Comparison of ENCODE assay signal across 8 cellular contexts in the genomic region with DNA sequence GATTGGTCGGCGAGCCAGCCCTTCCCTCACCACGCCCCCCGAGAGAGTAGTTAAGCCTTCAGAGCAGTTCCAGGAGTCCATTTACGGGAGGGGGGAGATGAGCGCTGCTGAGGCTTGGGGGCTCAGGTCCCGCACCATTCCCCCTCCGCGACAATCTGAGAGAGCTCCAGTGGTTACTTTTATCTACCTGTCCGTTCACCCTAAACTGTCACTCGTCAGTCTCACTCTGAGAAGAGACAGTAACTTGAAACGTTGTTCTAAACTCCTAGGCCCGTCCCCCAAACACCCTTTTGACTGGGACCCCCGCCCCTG. TPM values are rescaled to one million over a fixed set of nuclear protein-coding genes. Genes with fewer than 3 reads are reported as not detected.
DNase-seq lines count a peak whose midpoint lies in the region; ATAC-seq and TF ChIP-seq lines count a peak whose summit lies in the region.

No MANE protein-coding gene starts in this region.

- H3K27me3 ChIP-seq in CD4-positive, alpha-beta T cell (ENCODE audit: control insufficient read depth, insufficient read depth, low read length), result peaks cover 4% of the 10 kb centered on the region
- H3K27me3 ChIP-seq in lung (ENCODE audit: control insufficient read depth, insufficient read depth) (no peaks in the 10 kb centered on the region), upper lobe of right lung (peaks cover 9% of the 10 kb centered on the region)

- H3K36me3 ChIP-seq in lung (ENCODE audit: control insufficient read depth in 2 of 2, insufficient read depth in 2 of 2, low read length in 2 of 2), result peaks cover 0 to 5% of the 10 kb centered on the region in 2 donors
- no peaks in the 10 kb centered on the region for H3K36me3 ChIP-seq in upper lobe of right lung

- H3K4me1 Mint-ChIP-seq in CD4-positive, alpha-beta T cell (ENCODE audit: low read depth), result peaks cover 38% of the 10 kb centered on the region
- H3K4me1 Mint-ChIP-seq in chondrocyte (ENCODE audit: low read depth), result peaks cover 29% of the 10 kb centered on the region

- no peaks in the 10 kb centered on the region for H3K9me3 ChIP-seq in CD4-positive, alpha-beta T cell (ENCODE audit: control insufficient read depth, low read length)
- H3K9me3 ChIP-seq in lung (ENCODE audit: control insufficient read depth in 2 of 2, insufficient read depth in 1 of 2, low read length in 1 of 2), result no peaks in the 10 kb centered on the region
- no peaks in the 10 kb centered on the region for H3K9me3 ChIP-seq in upper lobe of right lung

- intact Hi-C loops in CD4-positive, alpha-beta T cell (cut with DNase I, micrococcal nuclease), result loop anchor here in 1 of 2 experiments (1.0 kb wide), 1 partner anchor 9 kb away; no protein-coding TSS in a partner anchor
- intact Hi-C loops in upper lobe of right lung (cut with DNase I), result no loop called here

- H3K4me1 ChIP-seq in lung (ENCODE audit: control insufficient read depth in 2 of 2, insufficient read depth in 2 of 2, low read length in 2 of 2) (peaks cover 0 to 6% of the 10 kb centered on the region in 2 donors), upper lobe of right lung (peaks cover 28% of the 10 kb centered on the region)

- H3K27ac Mint-ChIP-seq in CD4-positive, alpha-beta T cell, result peak overlapping the region; percentile 98
- peak overlapping the region; percentile 97 for H3K27ac Mint-ChIP-seq in chondrocyte (ENCODE audit: unreplicated experiment)

- H3K4me3 Mint-ChIP-seq in CD4-positive, alpha-beta T cell, result peak overlapping the region; percentile 96
- H3K4me3 Mint-ChIP-seq in chondrocyte (ENCODE audit: unreplicated experiment), result peak overlapping the region; percentile 89

- POLR2A ChIA-PET in CD4-positive, alpha-beta T cell (lab: Charles Lee), result interaction anchor here (0.7 to 4.9 kb wide), 13 partner anchors 9 to 377 kb away, joined by 3 to 119 read pairs (median 5); partner anchors contain the start of genes OPA3 and PPP1R37

- peak; percentile 28 for ATAC-seq in CD4-positive, alpha-beta T cell (ENCODE audit: poor library complexity)
- ATAC-seq in GM21737 (IDR thresholded peaks at IDR 0.05; ENCODE audit: unreplicated experiment) (peak; percentile 35), lung (ENCODE audit: insufficient read depth, low FRiP score) (peak; percentile 69), upper lobe of right lung (peak; percentile 77), HG03442 (IDR thresholded peaks at IDR 0.05; ENCODE audit: unreplicated experiment) (no peak)

- 2% methylated on average over 14 of the region's 14 CpGs for WGBS in lung, 2 donors

- DNase-seq in CD4-positive, alpha-beta T cell, result peak in 1 of 10 experiments; percentile 51
- DNase-seq in OCI-M2 (lab: John Stamatoyannopoulos, UW; ENCODE audit: unreplicated experiment) (peak; percentile 41), chondrocyte (ENCODE audit: low spot score) (no peak), lung (ENCODE audit: low spot score) (no peak), upper lobe of right lung (no peak), SHP77 treated with DMSO at 0.1 percent for 48 hours (lab: John Stamatoyannopoulos, UW) (no peak)

- no peaks in the 10 kb centered on the region for H3K9me3 Mint-ChIP-seq in CD4-positive, alpha-beta T cell
- H3K9me3 Mint-ChIP-seq in chondrocyte (ENCODE audit: low read depth), result no peaks in the 10 kb centered on the region

- H3K36me3 Mint-ChIP-seq in CD4-positive, alpha-beta T cell (ENCODE audit: low read depth), result peaks cover 30% of the 10 kb centered on the region
- H3K36me3 Mint-ChIP-seq in chondrocyte (ENCODE audit: low read depth), result peaks cover 8% of the 10 kb centered on the region

- H3K4me3 ChIP-seq in lung, result no peak overlapping the region
- H3K4me3 ChIP-seq in upper lobe of right lung, result peak overlapping the region; percentile 81

- no peak for TF ChIP-seq CTCF in CD4-positive, alpha-beta T cell (IDR thresholded peaks at IDR 0.05)
- TF ChIP-seq CTCF in chondrocyte (IDR thresholded peaks at IDR 0.05), result no peak
- no peak for TF ChIP-seq CTCF in lung (IDR thresholded peaks at IDR 0.05; ENCODE audit: control extremely low read depth, extremely low read depth)
- TF ChIP-seq CTCF in upper lobe of right lung (IDR thresholded peaks at IDR 0.05), result no peak

- peaks cover 32% of the 10 kb centered on the region for H3K27me3 Mint-ChIP-seq in CD4-positive, alpha-beta T cell
- H3K27me3 Mint-ChIP-seq in chondrocyte (ENCODE audit: low read depth), result no peaks in the 10 kb centered on the region

- peak overlapping the region; percentile 96 for H3K27ac ChIP-seq in CD4-positive, alpha-beta T cell (ENCODE audit: low read depth, low read length)
- H3K27ac ChIP-seq in lung (ENCODE audit: low read depth in 1 of 2, low read length in 1 of 2) (peak overlapping the region; percentile 82 to 91), upper lobe of right lung (peak overlapping the region; percentile 99)

- CTCF ChIA-PET in CD4-positive, alpha-beta T cell (lab: Charles Lee), result interaction anchor here (0.6 to 7.1 kb wide), 4 partner anchors 9 to 30 kb away, joined by 3 to 128 read pairs (median 34); no protein-coding TSS in a partner anchor

RNA-seq across cellular contexts. Expression of gene FOSB, which starts 2.0 kb away (rescaled TPM):
- total RNA-seq in CD4-positive, alpha-beta T cell, result 100 to 1,000 TPM; 422 to 424 TPM
- 25.5 to 50.9 TPM (median 43.8 TPM) in 3 replicates for total RNA-seq in chondrocyte
- total RNA-seq in lung, result 10 to 100 TPM in 1 of 2 donors, 1 to 10 TPM in 1; 9.9 to 24.2 TPM
- polyA plus RNA-seq in lung, result 10 to 100 TPM in 1 of 2 donors, 1 to 10 TPM in 1; 7.9 to 22.8 TPM
- total RNA-seq in upper lobe of right lung, result 3.6 TPM

RNA-seq across cellular contexts. Expression of gene RTN2, which starts 27.1 kb away (rescaled TPM):
- under 1 TPM; 0.60 to 0.70 TPM for total RNA-seq in CD4-positive, alpha-beta T cell
- total RNA-seq in chondrocyte (11.5 to 16.0 TPM (median 13.7 TPM) in 3 replicates), lung (10 to 100 TPM in 1 of 2 donors, 1 to 10 TPM in 1; 5.4 to 10.9 TPM), upper lobe of right lung (13.3 TPM)
- polyA plus RNA-seq in lung, result 10 to 100 TPM in 1 of 2 donors, 1 to 10 TPM in 1; 8.3 to 10.3 TPM

RNA-seq across cellular contexts. Expression of gene PPM1N, which starts 28.5 kb away (rescaled TPM):
- 1 to 10 TPM; 3.3 to 3.5 TPM for total RNA-seq in CD4-positive, alpha-beta T cell
- 0.52 to 0.63 TPM in 2 of 3 replicates, not detected in the other for total RNA-seq in chondrocyte
- 1 to 10 TPM in 1 of 2 donors, under 1 TPM in 1; 0.37 to 2.3 TPM for total RNA-seq in lung
- polyA plus RNA-seq in lung, result 1 to 10 TPM; 1.0 to 8.1 TPM
- total RNA-seq in upper lobe of right lung, result 0.67 TPM

RNA-seq across cellular contexts. Expression of gene VASP, which starts 37.5 kb away (rescaled TPM):
- 10 to 100 TPM; 49.9 to 55.5 TPM for total RNA-seq in CD4-positive, alpha-beta T cell
- total RNA-seq in chondrocyte (65.6 to 145 TPM (median 142 TPM) in 3 replicates), lung (100 to 1,000 TPM in 1 of 2 donors, 10 to 100 TPM in 1; 49.1 to 211 TPM), upper lobe of right lung (155 TPM)
- 100 to 1,000 TPM; 129 to 237 TPM for polyA plus RNA-seq in lung

RNA-seq across cellular contexts. Expression of gene ERCC1, which starts 46.1 kb away (rescaled TPM):
- total RNA-seq in CD4-positive, alpha-beta T cell, result 10 to 100 TPM; 32.5 to 32.6 TPM
- 72.4 to 93.1 TPM (median 77.9 TPM) in 3 replicates for total RNA-seq in chondrocyte
- total RNA-seq in lung, result 10 to 100 TPM; 72.4 to 82.3 TPM
- polyA plus RNA-seq in lung, result 10 to 100 TPM; 53.2 to 54.0 TPM
- total RNA-seq in upper lobe of right lung, result 48.8 TPM
